8 cellular contexts compared by ENCODE assay signal in genomic region chr1:156245451-156246232, GRCh38. TPM values are rescaled to one million over a fixed set of nuclear protein-coding genes. Genes with fewer than 3 reads are reported as not detected.
A peak's percentile ranks its signal among the peaks of the same experiment; 100 is the strongest.
DNase-seq lines count a peak whose midpoint lies in the region; ATAC-seq and TF ChIP-seq lines count a peak whose summit lies in the region.

No MANE protein-coding gene starts in this region.

- peaks cover 24 to 42% (median 34%) of the 10 kb centered on the region in 9 donors for H3K4me1 ChIP-seq in heart right ventricle

- intact Hi-C loops in heart right ventricle (cut with DNase I) = no loop called here

- H3K36me3 ChIP-seq in heart right ventricle = peaks cover 0 to 38% (median 5%) of the 10 kb centered on the region in 9 donors

- H3K36me3 Mint-ChIP-seq in activated T-cell treated with anti-CD3 and anti-CD28 coated beads, Interleukin-2, amount 50 U/mL, for 24 hours (ENCODE audit: low read depth) = peaks cover 45% of the 10 kb centered on the region
- H3K36me3 Mint-ChIP-seq in stimulated activated effector memory CD8-positive, alpha-beta T cell treated with anti-CD3 and anti-CD28 coated beads, Interleukin-12 subunit alpha, Interleukin-12 subunit beta, amount 100 ng/mL, for 72 hours = peaks cover 58% of the 10 kb centered on the region

- H3K27ac Mint-ChIP-seq in activated T-cell treated with anti-CD3 and anti-CD28 coated beads, Interleukin-2, amount 50 U/mL, for 24 hours = peak overlapping the region; percentile 86
- H3K27ac Mint-ChIP-seq in stimulated activated effector memory CD8-positive, alpha-beta T cell treated with anti-CD3 and anti-CD28 coated beads, Interleukin-12 subunit alpha, Interleukin-12 subunit beta, amount 100 ng/mL, for 72 hours = peak overlapping the region; percentile 94

- H3K9me3 ChIP-seq in heart right ventricle = no peaks in the 10 kb centered on the region

- no peak for TF ChIP-seq CTCF in heart right ventricle (IDR thresholded peaks at IDR 0.05)

- H3K4me1 Mint-ChIP-seq in activated T-cell treated with anti-CD3 and anti-CD28 coated beads, Interleukin-2, amount 50 U/mL, for 24 hours (ENCODE audit: low read depth) = peaks cover 22% of the 10 kb centered on the region
- H3K4me1 Mint-ChIP-seq in stimulated activated effector memory CD8-positive, alpha-beta T cell treated with anti-CD3 and anti-CD28 coated beads, Interleukin-12 subunit alpha, Interleukin-12 subunit beta, amount 100 ng/mL, for 72 hours = peaks cover 37% of the 10 kb centered on the region

- peak overlapping the region; percentile 63 for H3K4me3 Mint-ChIP-seq in activated T-cell treated with anti-CD3 and anti-CD28 coated beads, Interleukin-2, amount 50 U/mL, for 24 hours
- H3K4me3 Mint-ChIP-seq in stimulated activated effector memory CD8-positive, alpha-beta T cell treated with anti-CD3 and anti-CD28 coated beads, Interleukin-12 subunit alpha, Interleukin-12 subunit beta, amount 100 ng/mL, for 72 hours = peak overlapping the region; percentile 77

- DNase-seq in D341Med (ENCODE audit: low spot score) = peak; percentile 63
- peak; percentile 38 for DNase-seq in HT-29 (ENCODE audit: low spot score)
- peak; percentile 69 for DNase-seq in activated T-cell treated with anti-CD3 and anti-CD28 coated beads, Interleukin-2, amount 50 U/mL, for 24 hours
- no peak for DNase-seq in heart right ventricle
- DNase-seq in stimulated activated effector memory CD8-positive, alpha-beta T cell treated with anti-CD3 and anti-CD28 coated beads, Interleukin-12 subunit alpha, Interleukin-12 subunit beta, amount 100 ng/mL, for 72 hours (ENCODE audit: low spot score in 2 of 2) = peak in 1 of 2 donors; percentile 72
- DNase-seq in midbrain (lab: John Stamatoyannopoulos, UW) = no peak

- no peaks in the 10 kb centered on the region for H3K27me3 Mint-ChIP-seq in activated T-cell treated with anti-CD3 and anti-CD28 coated beads, Interleukin-2, amount 50 U/mL, for 24 hours

- H3K4me3 ChIP-seq in heart right ventricle = peak overlapping the region in 9 of 10 donors; percentile 9 to 44 (median 36)

- WGBS in heart right ventricle, 2 donors = 5 to 6% methylated on average over 68 to 69 of the region's 69 CpGs

- no peaks in the 10 kb centered on the region for H3K9me3 Mint-ChIP-seq in activated T-cell treated with anti-CD3 and anti-CD28 coated beads, Interleukin-2, amount 50 U/mL, for 24 hours
- no peaks in the 10 kb centered on the region for H3K9me3 Mint-ChIP-seq in stimulated activated effector memory CD8-positive, alpha-beta T cell treated with anti-CD3 and anti-CD28 coated beads, Interleukin-12 subunit alpha, Interleukin-12 subunit beta, amount 100 ng/mL, for 72 hours

- H3K27ac ChIP-seq in heart right ventricle = no peak overlapping the region

- peaks cover 0 to 23% (median 8%) of the 10 kb centered on the region in 7 donors for H3K27me3 ChIP-seq in heart right ventricle

- ATAC-seq in heart right ventricle = peak in 3 of 8 donors; percentile 2 to 15 (median 6)
- ATAC-seq in stimulated activated effector memory CD8-positive, alpha-beta T cell treated with anti-CD3 and anti-CD28 coated beads, Interleukin-12 subunit alpha, Interleukin-12 subunit beta, amount 100 ng/mL, for 72 hours = peak; percentile 69
- no peak for ATAC-seq in GM19452 (IDR thresholded peaks at IDR 0.05; ENCODE audit: unreplicated experiment)
- ATAC-seq in HG03460 (IDR thresholded peaks at IDR 0.05; ENCODE audit: unreplicated experiment) = no peak

RNA-seq across cellular contexts. Expression of gene PAQR6, which starts 2.2 kb away (rescaled TPM):
- total RNA-seq in HT-29 (2014; rRNA removed; shearing (Covaris generic)) = 6.5 and 7.0 TPM in 2 replicates
- 1 to 10 TPM in 2 of 10 donors, under 1 TPM in 8; 0.44 to 1.2 (median 0.77) TPM for total RNA-seq in heart right ventricle
- 1 to 10 TPM in 1 of 2 donors, under 1 TPM in 1; 0.39 to 1.5 TPM for polyA plus RNA-seq in heart right ventricle

RNA-seq across cellular contexts. Expression of gene BGLAP, which starts 3.7 kb away (rescaled TPM):
- total RNA-seq in HT-29 (2014; rRNA removed; shearing (Covaris generic)) = 0.23 and 0.34 TPM in 2 replicates
- total RNA-seq in heart right ventricle = under 1 TPM in 7 of 10 donors, not detected in 3; 0.30 to 0.85 (median 0.52) TPM
- polyA plus RNA-seq in heart right ventricle = 1 to 10 TPM in 1 of 2 donors, under 1 TPM in 1; 0.39 to 1.3 TPM

RNA-seq across cellular contexts. Expression of gene PMF1, which starts 32.8 kb away (rescaled TPM):
- total RNA-seq in HT-29 (2014; rRNA removed; shearing (Covaris generic)) = 111 and 122 TPM in 2 replicates
- total RNA-seq in heart right ventricle = 10 to 100 TPM; 55.9 to 87.3 (median 66.4) TPM
- polyA plus RNA-seq in heart right ventricle = 100 to 1,000 TPM in 1 of 2 donors, 10 to 100 TPM in 1; 92.0 to 122 TPM

RNA-seq across cellular contexts. Expression of gene SMG5, which starts 37.0 kb away (rescaled TPM):
- total RNA-seq in HT-29 (2014; rRNA removed; shearing (Covaris generic)) = 135 and 146 TPM in 2 replicates
- total RNA-seq in heart right ventricle = 10 to 100 TPM; 53.1 to 93.0 (median 77.7) TPM
- polyA plus RNA-seq in heart right ventricle = 10 to 100 TPM; 38.7 to 44.8 TPM

RNA-seq across cellular contexts. Expression of gene TMEM79, which starts 38.5 kb away (rescaled TPM):
- total RNA-seq in HT-29 (2014; rRNA removed; shearing (Covaris generic)) = 4.4 and 5.6 TPM in 2 replicates
- 1 to 10 TPM in 9 of 10 donors, under 1 TPM in 1; 0.82 to 2.1 (median 1.7) TPM for total RNA-seq in heart right ventricle
- 1 to 10 TPM; 1.6 to 2.3 TPM for polyA plus RNA-seq in heart right ventricle

Comparison
In these comparisons a context has a peak if more than half of its experiments do, and no peak if none do; other contexts are left out.
1. DNase-seq: peak in D341Med (single experiment), HT-29 (single experiment) and activated T-cell treated with anti-CD3 and anti-CD28 coated beads, Interleukin-2, amount 50 U/mL, for 24 hours (single experiment); none in heart right ventricle (0 of 2) and midbrain (single experiment).